In genomic region chr15:45402162-45402954, GRCh38 we compare ENCODE assay signal across 1 cellular context.
TF ChIP-seq lines count a peak whose summit lies in the region.

No MANE protein-coding gene starts in this region.

TF ChIP-seq in K562, 482 proteins besides CTCF, POLR2A, EP300 and RAD21 (continued from another document and continues in another):
- TF ChIP-seq VEZF1 (CRISPR knock-in tag; IDR thresholded peaks at IDR 0.05) (no peak), ZNF354B (CRISPR knock-in tag; IDR thresholded peaks at IDR 0.05) (no peak), TARDBP (IDR thresholded peaks at IDR 0.05) (no peak; the same call in 1 of the 2 replicates), CREB3 (tag; conservative IDR thresholded peaks at IDR 0.05; ENCODE audit: low read depth) (no peak), LARP7 (IDR thresholded peaks at IDR 0.05) (no peak), IRF1 (CRISPR knock-in tag; IDR thresholded peaks at IDR 0.05; ENCODE audit: borderline replicate concordance) (no peak), FOXM1 (IDR thresholded peaks at IDR 0.05; ENCODE audit: low read depth) (no peak), FOXM1 (CRISPR knock-in tag; IDR thresholded peaks at IDR 0.05; ENCODE audit: low read depth) (no peak), MAZ (CRISPR knock-in tag; conservative IDR thresholded peaks at IDR 0.05 in 1 of 2, IDR thresholded peaks at IDR 0.05 in 1 of 2) (peak in 1 of 2 experiments; percentile 23; a peak in 1 of 4 replicates), PHF8 (IDR thresholded peaks at IDR 0.05; ENCODE audit: borderline replicate concordance, low read length) (peak; percentile 86; the same call in 1 of the 2 replicates), ATF2 (CRISPR knock-in tag; IDR thresholded peaks at IDR 0.05) (no peak), HCFC1 (IDR thresholded peaks at IDR 0.05; ENCODE audit: low read depth, low read length) (peak; percentile 74), ZNF444 (CRISPR knock-in tag; IDR thresholded peaks at IDR 0.05) (no peak), CEBPG (CRISPR knock-in tag; IDR thresholded peaks at IDR 0.05) (peak; percentile 79), CEBPG (tag; conservative IDR thresholded peaks at IDR 0.05 in 1 of 2, IDR thresholded peaks at IDR 0.05 in 1 of 2) (peak; percentile 76 to 90; a peak in 3 of 4 replicates), HDAC6 (IDR thresholded peaks at IDR 0.05; ENCODE audit: low read depth, low read length) (no peak), BRF2 (IDR thresholded peaks at IDR 0.05; ENCODE audit: borderline replicate concordance, insufficient read depth, insufficient read length) (no peak), NFIX (CRISPR knock-in tag; IDR thresholded peaks at IDR 0.05; ENCODE audit: low read depth) (no peak), KDM4B (IDR thresholded peaks at IDR 0.05; ENCODE audit: borderline replicate concordance in 2 of 2, low read depth in 1 of 2) (peak in 1 of 2 experiments; percentile 26; a peak in 1 of 4 replicates), PHF20 (IDR thresholded peaks at IDR 0.05; ENCODE audit: partially characterized antibody) (peak; percentile 72), TBL1XR1 (IDR thresholded peaks at IDR 0.05; ENCODE audit: low read length in 2 of 2) (peak in 1 of 2 experiments; percentile 47; a peak in 1 of 4 replicates), ZFP30 (CRISPR knock-in tag; IDR thresholded peaks at IDR 0.05; ENCODE audit: borderline replicate concordance) (no peak), PURB (CRISPR knock-in tag; IDR thresholded peaks at IDR 0.05; ENCODE audit: low read depth) (no peak), ZNF764 (CRISPR knock-in tag; IDR thresholded peaks at IDR 0.05; ENCODE audit: low read depth) (no peak), PPARD (CRISPR knock-in tag; IDR thresholded peaks at IDR 0.05) (no peak), POLR3A (IDR thresholded peaks at IDR 0.05; ENCODE audit: borderline replicate concordance, extremely low read depth, insufficient read depth, insufficient read length) (no peak), ZNF175 (CRISPR knock-in tag; IDR thresholded peaks at IDR 0.05; ENCODE audit: low read depth) (no peak), TCF15 (CRISPR knock-in tag; IDR thresholded peaks at IDR 0.05) (no peak), MXD1 (CRISPR knock-in tag; IDR thresholded peaks at IDR 0.05; ENCODE audit: borderline replicate concordance, poor library complexity, severe bottlenecking) (no peak), BHLHE40 (IDR thresholded peaks at IDR 0.05; ENCODE audit: low read length) (peak; percentile 20; the same call in 1 of the 2 replicates), MBD2 (IDR thresholded peaks at IDR 0.05; ENCODE audit: borderline replicate concordance, low read depth) (peak; percentile 83), TGIF2 (CRISPR knock-in tag; IDR thresholded peaks at IDR 0.05) (no peak), MGA (IDR thresholded peaks at IDR 0.05) (no peak)
- TF ChIP-seq, protein P1, sequence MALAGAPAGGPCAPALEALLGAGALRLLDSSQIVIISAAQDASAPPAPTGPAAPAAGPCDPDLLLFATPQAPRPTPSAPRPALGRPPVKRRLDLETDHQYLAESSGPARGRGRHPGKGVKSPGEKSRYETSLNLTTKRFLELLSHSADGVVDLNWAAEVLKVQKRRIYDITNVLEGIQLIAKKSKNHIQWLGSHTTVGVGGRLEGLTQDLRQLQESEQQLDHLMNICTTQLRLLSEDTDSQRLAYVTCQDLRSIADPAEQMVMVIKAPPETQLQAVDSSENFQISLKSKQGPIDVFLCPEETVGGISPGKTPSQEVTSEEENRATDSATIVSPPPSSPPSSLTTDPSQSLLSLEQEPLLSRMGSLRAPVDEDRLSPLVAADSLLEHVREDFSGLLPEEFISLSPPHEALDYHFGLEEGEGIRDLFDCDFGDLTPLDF (CRISPR knock-in tag; IDR thresholded peaks at IDR 0.05), result 0 out of 2 replicates have a peak, but pooled peaks have one; percentile 7
- TF ChIP-seq, protein P2, sequence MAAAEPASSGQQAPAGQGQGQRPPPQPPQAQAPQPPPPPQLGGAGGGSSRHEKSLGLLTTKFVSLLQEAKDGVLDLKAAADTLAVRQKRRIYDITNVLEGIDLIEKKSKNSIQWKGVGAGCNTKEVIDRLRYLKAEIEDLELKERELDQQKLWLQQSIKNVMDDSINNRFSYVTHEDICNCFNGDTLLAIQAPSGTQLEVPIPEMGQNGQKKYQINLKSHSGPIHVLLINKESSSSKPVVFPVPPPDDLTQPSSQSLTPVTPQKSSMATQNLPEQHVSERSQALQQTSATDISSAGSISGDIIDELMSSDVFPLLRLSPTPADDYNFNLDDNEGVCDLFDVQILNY (CRISPR knock-in tag; IDR thresholded peaks at IDR 0.05), result no peak
- TF ChIP-seq, protein P3, sequence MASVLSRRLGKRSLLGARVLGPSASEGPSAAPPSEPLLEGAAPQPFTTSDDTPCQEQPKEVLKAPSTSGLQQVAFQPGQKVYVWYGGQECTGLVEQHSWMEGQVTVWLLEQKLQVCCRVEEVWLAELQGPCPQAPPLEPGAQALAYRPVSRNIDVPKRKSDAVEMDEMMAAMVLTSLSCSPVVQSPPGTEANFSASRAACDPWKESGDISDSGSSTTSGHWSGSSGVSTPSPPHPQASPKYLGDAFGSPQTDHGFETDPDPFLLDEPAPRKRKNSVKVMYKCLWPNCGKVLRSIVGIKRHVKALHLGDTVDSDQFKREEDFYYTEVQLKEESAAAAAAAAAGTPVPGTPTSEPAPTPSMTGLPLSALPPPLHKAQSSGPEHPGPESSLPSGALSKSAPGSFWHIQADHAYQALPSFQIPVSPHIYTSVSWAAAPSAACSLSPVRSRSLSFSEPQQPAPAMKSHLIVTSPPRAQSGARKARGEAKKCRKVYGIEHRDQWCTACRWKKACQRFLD (CRISPR knock-in tag; IDR thresholded peaks at IDR 0.05), result peak; percentile 66; the same call in 1 of the 2 replicates
